8 cellular contexts compared by ENCODE assay signal in the genomic region with DNA sequence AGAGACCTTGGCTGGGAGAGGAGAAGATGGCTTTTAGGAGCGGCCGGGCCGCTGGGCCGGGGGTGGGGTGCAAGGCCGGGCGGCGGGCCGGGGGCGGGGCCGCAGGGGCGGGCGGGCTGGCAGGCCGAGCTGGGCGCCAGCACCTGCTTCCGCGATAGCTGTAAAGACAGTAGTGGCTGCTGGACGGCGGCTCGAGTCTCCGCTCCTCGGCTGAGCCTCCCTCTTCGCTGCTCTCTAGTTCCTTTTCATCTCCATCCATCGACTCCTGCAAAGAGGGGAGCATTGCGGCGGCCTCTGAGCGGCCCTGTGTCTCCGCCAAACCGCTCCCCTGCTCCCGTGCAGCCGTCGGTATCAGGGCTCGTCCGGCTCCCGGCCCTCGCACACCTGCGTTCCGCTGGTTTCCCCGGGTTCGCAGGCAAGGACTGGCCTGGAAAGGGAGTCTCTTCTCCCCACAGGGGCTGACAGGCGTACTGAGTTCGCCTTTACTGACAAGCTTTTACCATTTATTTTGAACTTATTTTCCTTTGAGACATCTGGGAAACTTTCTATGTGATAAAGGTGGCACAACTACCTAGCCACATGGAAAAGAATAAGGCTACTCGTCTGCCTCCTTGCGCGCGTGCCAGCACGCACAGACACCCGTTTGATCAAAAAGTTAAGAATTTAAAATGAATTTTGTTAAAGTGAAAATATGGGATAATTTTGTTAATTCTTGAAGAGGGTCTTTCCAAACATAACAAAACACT. TPM values are rescaled to one million over a fixed set of nuclear protein-coding genes. Genes with fewer than 3 reads are reported as not detected.
DNase-seq lines count a peak whose midpoint lies in the region; ATAC-seq and TF ChIP-seq lines count a peak whose summit lies in the region.

A gene with protein sequence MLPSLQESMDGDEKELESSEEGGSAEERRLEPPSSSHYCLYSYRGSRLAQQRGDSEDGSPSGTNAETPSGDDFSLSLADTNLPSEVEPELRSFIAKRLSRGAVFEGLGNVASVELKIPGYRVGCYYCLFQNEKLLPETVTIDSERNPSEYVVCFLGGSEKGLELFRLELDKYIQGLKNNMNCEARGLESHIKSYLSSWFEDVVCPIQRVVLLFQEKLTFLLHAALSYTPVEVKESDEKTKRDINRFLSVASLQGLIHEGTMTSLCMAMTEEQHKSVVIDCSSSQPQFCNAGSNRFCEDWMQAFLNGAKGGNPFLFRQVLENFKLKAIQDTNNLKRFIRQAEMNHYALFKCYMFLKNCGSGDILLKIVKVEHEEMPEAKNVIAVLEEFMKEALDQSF (minus strand): TSS at position 317 of the 746 bp plus-strand sequence. CDS start 34 bp downstream, at position 283.

- peak; percentile 78 for ATAC-seq in GM18870 (IDR thresholded peaks at IDR 0.05; ENCODE audit: unreplicated experiment)
- peak; percentile 78 for ATAC-seq in HG03196 (IDR thresholded peaks at IDR 0.05; ENCODE audit: unreplicated experiment)

- CTCF ChIA-PET in AG04450 (lab: Charles Lee) = interaction anchor here (0.7 kb wide), 1 partner anchor 57 kb away, joined by 4 read pairs; no protein-coding TSS in a partner anchor
- CTCF ChIA-PET in activated CD4-positive, alpha-beta memory T cell treated with anti-CD3 and anti-CD28 coated beads for 36 hours (lab: Charles Lee) = interaction anchor here (1.4 to 2.2 kb wide), 2 partner anchors 8 to 102 kb away, joined by 4 to 7 read pairs; a partner anchor contains a TSS

- 4% methylated on average over 33 to 46 of the region's 47 CpGs for WGBS in lower leg skin, 2 donors

- H3K4me1 Mint-ChIP-seq in activated CD4-positive, alpha-beta memory T cell treated with anti-CD3 and anti-CD28 coated beads for 36 hours (ENCODE audit: low read depth) = peaks cover 20% of the 10 kb centered on the region

- intact Hi-C loops in activated CD4-positive, alpha-beta memory T cell treated with anti-CD3 and anti-CD28 coated beads for 36 hours (cut with micrococcal nuclease) = loop anchor here (1.0 kb wide), 1 partner anchor 8 kb away; a partner anchor contains a TSS
- intact Hi-C loops in dorsolateral prefrontal cortex (cut with DNase I) = loop anchor here (5.0 to 10.0 kb wide), 2 partner anchors 100 to 197 kb away; a partner anchor contains a TSS
- intact Hi-C loops in lower leg skin (cut with DNase I; ENCODE audit: low total_unique reads) = no loop called here

- H3K36me3 Mint-ChIP-seq in activated CD4-positive, alpha-beta memory T cell treated with anti-CD3 and anti-CD28 coated beads for 36 hours = peaks cover 9% of the 10 kb centered on the region

- no peaks in the 10 kb centered on the region for H3K27me3 ChIP-seq in AG04450 (ENCODE audit: control insufficient read depth, insufficient read depth, low read length)
- H3K27me3 ChIP-seq in dorsolateral prefrontal cortex = no peaks in the 10 kb centered on the region

- no peak for DNase-seq in AG04450 (ENCODE audit: low read depth, low spot score)
- peak; percentile 91 for DNase-seq in NCI-H69 (lab: John Stamatoyannopoulos, UW)
- peak; percentile 87 for DNase-seq in activated CD4-positive, alpha-beta memory T cell treated with anti-CD3 and anti-CD28 coated beads for 36 hours
- peak; percentile 69 to 89 (median 82) for DNase-seq in dorsolateral prefrontal cortex
- DNase-seq in lower leg skin (ENCODE audit: low spot score in 2 of 2) = peak; percentile 60 to 94
- DNase-seq in stimulated activated CD4-positive, alpha-beta T cell treated with anti-CD3 and anti-CD28 coated beads, Interleukin-4, amount 100 ng/mL, for 4 hours = peak; percentile 76 to 81

- H3K9me3 Mint-ChIP-seq in activated CD4-positive, alpha-beta memory T cell treated with anti-CD3 and anti-CD28 coated beads for 36 hours = no peaks in the 10 kb centered on the region

- TF ChIP-seq CTCF in AG04450 (IDR thresholded peaks at IDR 0.05; ENCODE audit: low read depth, low read length) (no peak), dorsolateral prefrontal cortex (IDR thresholded peaks at IDR 0.05 in 54 of 56, conservative IDR thresholded peaks at IDR 0.05 in 2 of 56; ENCODE audit: low read depth in 1 of 56, partially characterized antibody in 56 of 56) (peak in 31 of 56 donors; percentile 3 to 45 (median 21)), lower leg skin (IDR thresholded peaks at IDR 0.05) (no peak)

- POLR2A ChIA-PET in AG04450 (lab: Yijun Ruan, JAX) = interaction anchor here (0.6 to 1.0 kb wide), 2 partner anchors 9 to 48 kb away, joined by 4 to 6 read pairs; no protein-coding TSS in a partner anchor
- POLR2A ChIA-PET in activated CD4-positive, alpha-beta memory T cell treated with anti-CD3 and anti-CD28 coated beads for 36 hours (lab: Charles Lee) = interaction anchor here (2.2 kb wide), 1 partner anchor 9 kb away, joined by 10 read pairs; no protein-coding TSS in a partner anchor

- H3K4me3 ChIP-seq in AG04450 (ENCODE audit: low read depth, low read length) (peak within 1 kb of the TSS; percentile 72), dorsolateral prefrontal cortex (peak within 1 kb of the TSS; percentile 56 to 83 (median 73)), lower leg skin (ENCODE audit: low read depth, poor library complexity, severe bottlenecking) (peak within 1 kb of the TSS; percentile 38)

- H3K4me3 Mint-ChIP-seq in activated CD4-positive, alpha-beta memory T cell treated with anti-CD3 and anti-CD28 coated beads for 36 hours = peak within 1 kb of the TSS; percentile 83

- peak within 1 kb of the TSS; percentile 87 for H3K27ac Mint-ChIP-seq in activated CD4-positive, alpha-beta memory T cell treated with anti-CD3 and anti-CD28 coated beads for 36 hours

- no peaks in the 10 kb centered on the region for H3K27me3 Mint-ChIP-seq in activated CD4-positive, alpha-beta memory T cell treated with anti-CD3 and anti-CD28 coated beads for 36 hours

- H3K27ac ChIP-seq in AG04450 (ENCODE audit: low read depth, low read length) (peak within 1 kb of the TSS; percentile 57), dorsolateral prefrontal cortex (peak within 1 kb of the TSS; percentile 26 to 95 (median 87))

- H3K9me3 ChIP-seq in AG04450 (ENCODE audit: control insufficient read depth, insufficient read depth, low read length) = no peaks in the 10 kb centered on the region; the same call in 1 of the 2 replicates

- TF ChIP-seq POLR2A in lower leg skin (IDR thresholded peaks at IDR 0.05) = peak in 1 of 2 donors; percentile 6

RNA-seq across cellular contexts. Expression of the gene that starts here (rescaled TPM):
- polyA plus RNA-seq in AG04450 (2011; rRNA removed) = 16.6 and 19.1 TPM in 2 replicates
- 13.4 and 13.6 TPM in 2 replicates for polyA minus RNA-seq in AG04450 (2011; rRNA and poly(A)+ RNA removed)
- 10 to 100 TPM; 25.6 to 28.5 TPM for total RNA-seq in activated CD4-positive, alpha-beta memory T cell treated with anti-CD3 and anti-CD28 coated beads for 36 hours
- total RNA-seq in dorsolateral prefrontal cortex = 10 to 100 TPM; 13.8 to 48.9 (median 32.4) TPM
- 10 to 100 TPM in 1 of 4 donors, 1 to 10 TPM in 3; 5.3 to 11.9 (median 8.1) TPM for total RNA-seq in lower leg skin

Comparison
In these comparisons a context has a peak if more than half of its experiments do, and no peak if none do; other contexts are left out.
1. CTCF ChIP-seq: peak in dorsolateral prefrontal cortex (31 of 56); none in AG04450 (single experiment) and lower leg skin (0 of 3).
2. Peak in every context shown above with its lines, with median percentiles within 50 percentile points of each other: H3K4me3 ChIP-seq.